Comparison of ENCODE assay signal across 8 cellular contexts in genomic region chr1:234499119-234500039, GRCh38. TPM values are rescaled to one million over a fixed set of nuclear protein-coding genes. Genes with fewer than 3 reads are reported as not detected.
A peak's percentile ranks its signal among the peaks of the same experiment; 100 is the strongest.
DNase-seq lines count a peak whose midpoint lies in the region; ATAC-seq, FAIRE-seq and TF ChIP-seq lines count a peak whose summit lies in the region.

No MANE protein-coding gene starts in this region.

- DNase-seq in A172 (ENCODE audit: low spot score) (peak; percentile 84), GM18507 (ENCODE audit: extremely low spot score, insufficient read length, low read depth) (no peak), HL-60 (ENCODE audit: low read depth in 1 of 2, low spot score in 1 of 2) (peak; percentile 89 to 94), NOMO-1 (lab: John Stamatoyannopoulos, UW; ENCODE audit: unreplicated experiment in 2 of 2) (peak; percentile 83 to 88), mesothelial cell of epicardium (ENCODE audit: low spot score in 2 of 2, unreplicated experiment in 2 of 2) (peak; percentile 78 to 93)
- DNase-seq in activated CD8-positive, alpha-beta memory T cell treated with anti-CD3 and anti-CD28 coated beads, Interleukin-2, amount 10 ng/mL, durations not matched to agents 7 days and 5 days = peak; percentile 89
- DNase-seq in effector memory CD8-positive, alpha-beta T cell = peak; percentile 77 to 81 (median 78)
- peak; percentile 67 for DNase-seq in stimulated activated CD8-positive, alpha-beta memory T cell treated with anti-CD3 and anti-CD28 coated beads, Interleukin-15, amount 100 ng/mL, for 1 hour (ENCODE audit: low read depth)

- H3K27me3 ChIP-seq in HL-60 (ENCODE audit: insufficient read depth, poor library complexity, severe bottlenecking) = no peaks in the 10 kb centered on the region

- H3K4me1 Mint-ChIP-seq in activated CD8-positive, alpha-beta memory T cell treated with anti-CD3 and anti-CD28 coated beads, Interleukin-2, amount 10 ng/mL, durations not matched to agents 7 days and 5 days = peaks cover 58% of the 10 kb centered on the region
- peaks cover 4 to 9% of the 10 kb centered on the region in 2 donors for H3K4me1 Mint-ChIP-seq in effector memory CD8-positive, alpha-beta T cell (ENCODE audit: low read depth in 2 of 2)
- H3K4me1 Mint-ChIP-seq in mesothelial cell of epicardium = peaks cover 35% of the 10 kb centered on the region

- no peaks in the 10 kb centered on the region for H3K9me3 Mint-ChIP-seq in activated CD8-positive, alpha-beta memory T cell treated with anti-CD3 and anti-CD28 coated beads, Interleukin-2, amount 10 ng/mL, durations not matched to agents 7 days and 5 days (ENCODE audit: low read depth)
- H3K9me3 Mint-ChIP-seq in effector memory CD8-positive, alpha-beta T cell = no peaks in the 10 kb centered on the region
- H3K9me3 Mint-ChIP-seq in mesothelial cell of epicardium = no peaks in the 10 kb centered on the region

- CTCF ChIA-PET in activated CD8-positive, alpha-beta memory T cell treated with anti-CD3 and anti-CD28 coated beads, Interleukin-2, amount 10 ng/mL, durations not matched to agents 7 days and 5 days (lab: Charles Lee) = interaction anchor here (0.6 to 4.4 kb wide), 26 partner anchors 10 to 1005 kb away, joined by 3 to 32 read pairs (median 5); partner anchors contain the start of gene B3GALNT2

- peak; percentile 69 for TF ChIP-seq CTCF in HL-60 (IDR thresholded peaks at IDR 0.05; ENCODE audit: insufficient read depth, low read length)
- TF ChIP-seq CTCF in mesothelial cell of epicardium (IDR thresholded peaks at IDR 0.05; ENCODE audit: unreplicated experiment) = peak; percentile 84

- FAIRE-seq in GM18507 (lab: Jason Lieb, UNC) = peak; percentile 86

- H3K27ac ChIP-seq in HL-60 (replicated peaks) = peak overlapping the region; percentile 79

- H3K27ac Mint-ChIP-seq in activated CD8-positive, alpha-beta memory T cell treated with anti-CD3 and anti-CD28 coated beads, Interleukin-2, amount 10 ng/mL, durations not matched to agents 7 days and 5 days = peak overlapping the region; percentile 77
- H3K27ac Mint-ChIP-seq in effector memory CD8-positive, alpha-beta T cell = peak overlapping the region in 1 of 2 donors; percentile 83
- peak overlapping the region; percentile 87 for H3K27ac Mint-ChIP-seq in mesothelial cell of epicardium

- ATAC-seq in activated CD8-positive, alpha-beta memory T cell treated with anti-CD3 and anti-CD28 coated beads, Interleukin-2, amount 10 ng/mL, durations not matched to agents 7 days and 5 days = peak; percentile 83
- peak; percentile 99 for ATAC-seq in effector memory CD8-positive, alpha-beta T cell (replicated peaks)

- H3K27me3 Mint-ChIP-seq in activated CD8-positive, alpha-beta memory T cell treated with anti-CD3 and anti-CD28 coated beads, Interleukin-2, amount 10 ng/mL, durations not matched to agents 7 days and 5 days = peaks cover 2% of the 10 kb centered on the region
- H3K27me3 Mint-ChIP-seq in effector memory CD8-positive, alpha-beta T cell = peaks cover 0 to 20% of the 10 kb centered on the region in 2 donors
- H3K27me3 Mint-ChIP-seq in mesothelial cell of epicardium (ENCODE audit: low read depth) = no peaks in the 10 kb centered on the region

- peaks cover 8% of the 10 kb centered on the region for H3K36me3 Mint-ChIP-seq in activated CD8-positive, alpha-beta memory T cell treated with anti-CD3 and anti-CD28 coated beads, Interleukin-2, amount 10 ng/mL, durations not matched to agents 7 days and 5 days
- peaks cover 4% of the 10 kb centered on the region for H3K36me3 Mint-ChIP-seq in effector memory CD8-positive, alpha-beta T cell (ENCODE audit: insufficient read depth)
- no peaks in the 10 kb centered on the region for H3K36me3 Mint-ChIP-seq in mesothelial cell of epicardium

- H3K4me3 ChIP-seq in HL-60 (replicated peaks; ENCODE audit: insufficient read depth, low read length) = no peak overlapping the region

- H3K4me3 Mint-ChIP-seq in activated CD8-positive, alpha-beta memory T cell treated with anti-CD3 and anti-CD28 coated beads, Interleukin-2, amount 10 ng/mL, durations not matched to agents 7 days and 5 days = peak overlapping the region; percentile 11
- peak overlapping the region in 1 of 2 donors; percentile 56 for H3K4me3 Mint-ChIP-seq in effector memory CD8-positive, alpha-beta T cell
- no peak overlapping the region for H3K4me3 Mint-ChIP-seq in mesothelial cell of epicardium

RNA-seq across cellular contexts. Expression of gene TARBP1, which starts 20.4 kb away (rescaled TPM):
- 20.5 and 31.8 TPM in 2 replicates for total RNA-seq in A172 (2014; rRNA removed; shearing (Covaris generic))
- total RNA-seq in activated CD8-positive, alpha-beta memory T cell treated with anti-CD3 and anti-CD28 coated beads, Interleukin-2, amount 10 ng/mL, durations not matched to agents 7 days and 5 days = 10 to 100 TPM; 40.0 to 44.9 TPM
- total RNA-seq in mesothelial cell of epicardium = 66.0 to 69.8 TPM (median 66.1 TPM) in 3 replicates
